ENCODE assay signal across 1 cellular context in the genomic region with DNA sequence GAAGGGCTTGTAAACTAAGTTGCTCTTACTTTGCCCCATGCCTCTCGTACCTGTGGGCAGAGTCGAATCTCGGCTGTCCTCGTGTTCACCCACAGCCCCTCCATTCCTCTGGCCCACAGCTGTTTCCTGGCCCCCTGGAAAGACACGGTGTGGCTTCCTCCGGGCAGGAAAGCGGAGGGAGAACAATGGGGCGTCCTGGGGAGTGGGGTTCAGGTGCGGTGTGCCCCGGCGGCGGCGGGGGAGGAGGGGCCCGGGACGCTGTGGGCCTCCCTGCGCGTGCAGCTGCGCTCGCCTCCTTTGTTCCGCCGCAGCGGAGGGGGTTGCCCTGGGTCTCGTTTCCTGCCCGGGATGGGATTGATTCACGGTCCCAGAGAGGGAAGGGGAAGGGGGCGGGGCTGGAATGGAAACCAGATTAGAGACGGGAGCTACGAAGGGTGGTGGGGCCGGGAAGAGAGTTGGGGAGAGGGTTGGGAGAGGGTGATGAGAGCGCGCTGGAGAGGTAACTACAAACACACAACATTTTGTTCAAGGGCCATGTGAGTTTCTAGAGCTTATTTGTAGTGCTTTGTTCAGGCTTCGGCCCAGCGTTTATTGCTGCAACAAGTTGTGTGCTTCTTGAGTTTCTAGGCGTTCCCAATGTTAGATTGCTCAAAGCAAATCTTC.
TF ChIP-seq lines count a peak whose summit lies in the region.

No MANE protein-coding gene starts in this region.

TF ChIP-seq in GM12878, 131 proteins besides CTCF, POLR2A, EP300 and RAD21 (continued from another document):
- TF ChIP-seq, protein P1, sequence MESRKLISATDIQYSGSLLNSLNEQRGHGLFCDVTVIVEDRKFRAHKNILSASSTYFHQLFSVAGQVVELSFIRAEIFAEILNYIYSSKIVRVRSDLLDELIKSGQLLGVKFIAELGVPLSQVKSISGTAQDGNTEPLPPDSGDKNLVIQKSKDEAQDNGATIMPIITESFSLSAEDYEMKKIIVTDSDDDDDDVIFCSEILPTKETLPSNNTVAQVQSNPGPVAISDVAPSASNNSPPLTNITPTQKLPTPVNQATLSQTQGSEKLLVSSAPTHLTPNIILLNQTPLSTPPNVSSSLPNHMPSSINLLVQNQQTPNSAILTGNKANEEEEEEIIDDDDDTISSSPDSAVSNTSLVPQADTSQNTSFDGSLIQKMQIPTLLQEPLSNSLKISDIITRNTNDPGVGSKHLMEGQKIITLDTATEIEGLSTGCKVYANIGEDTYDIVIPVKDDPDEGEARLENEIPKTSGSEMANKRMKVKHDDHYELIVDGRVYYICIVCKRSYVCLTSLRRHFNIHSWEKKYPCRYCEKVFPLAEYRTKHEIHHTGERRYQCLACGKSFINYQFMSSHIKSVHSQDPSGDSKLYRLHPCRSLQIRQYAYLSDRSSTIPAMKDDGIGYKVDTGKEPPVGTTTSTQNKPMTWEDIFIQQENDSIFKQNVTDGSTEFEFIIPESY (IDR thresholded peaks at IDR 0.05): no peak
- TF ChIP-seq FOXM1 (IDR thresholded peaks at IDR 0.05; ENCODE audit: low read depth, low read length): no peak
- TF ChIP-seq, protein P2, sequence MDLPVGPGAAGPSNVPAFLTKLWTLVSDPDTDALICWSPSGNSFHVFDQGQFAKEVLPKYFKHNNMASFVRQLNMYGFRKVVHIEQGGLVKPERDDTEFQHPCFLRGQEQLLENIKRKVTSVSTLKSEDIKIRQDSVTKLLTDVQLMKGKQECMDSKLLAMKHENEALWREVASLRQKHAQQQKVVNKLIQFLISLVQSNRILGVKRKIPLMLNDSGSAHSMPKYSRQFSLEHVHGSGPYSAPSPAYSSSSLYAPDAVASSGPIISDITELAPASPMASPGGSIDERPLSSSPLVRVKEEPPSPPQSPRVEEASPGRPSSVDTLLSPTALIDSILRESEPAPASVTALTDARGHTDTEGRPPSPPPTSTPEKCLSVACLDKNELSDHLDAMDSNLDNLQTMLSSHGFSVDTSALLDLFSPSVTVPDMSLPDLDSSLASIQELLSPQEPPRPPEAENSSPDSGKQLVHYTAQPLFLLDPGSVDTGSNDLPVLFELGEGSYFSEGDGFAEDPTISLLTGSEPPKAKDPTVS (IDR thresholded peaks at IDR 0.05; ENCODE audit: low read depth, low read length): no peak
- no peak for TF ChIP-seq RAD51 (IDR thresholded peaks at IDR 0.05)
- TF ChIP-seq, protein P3, sequence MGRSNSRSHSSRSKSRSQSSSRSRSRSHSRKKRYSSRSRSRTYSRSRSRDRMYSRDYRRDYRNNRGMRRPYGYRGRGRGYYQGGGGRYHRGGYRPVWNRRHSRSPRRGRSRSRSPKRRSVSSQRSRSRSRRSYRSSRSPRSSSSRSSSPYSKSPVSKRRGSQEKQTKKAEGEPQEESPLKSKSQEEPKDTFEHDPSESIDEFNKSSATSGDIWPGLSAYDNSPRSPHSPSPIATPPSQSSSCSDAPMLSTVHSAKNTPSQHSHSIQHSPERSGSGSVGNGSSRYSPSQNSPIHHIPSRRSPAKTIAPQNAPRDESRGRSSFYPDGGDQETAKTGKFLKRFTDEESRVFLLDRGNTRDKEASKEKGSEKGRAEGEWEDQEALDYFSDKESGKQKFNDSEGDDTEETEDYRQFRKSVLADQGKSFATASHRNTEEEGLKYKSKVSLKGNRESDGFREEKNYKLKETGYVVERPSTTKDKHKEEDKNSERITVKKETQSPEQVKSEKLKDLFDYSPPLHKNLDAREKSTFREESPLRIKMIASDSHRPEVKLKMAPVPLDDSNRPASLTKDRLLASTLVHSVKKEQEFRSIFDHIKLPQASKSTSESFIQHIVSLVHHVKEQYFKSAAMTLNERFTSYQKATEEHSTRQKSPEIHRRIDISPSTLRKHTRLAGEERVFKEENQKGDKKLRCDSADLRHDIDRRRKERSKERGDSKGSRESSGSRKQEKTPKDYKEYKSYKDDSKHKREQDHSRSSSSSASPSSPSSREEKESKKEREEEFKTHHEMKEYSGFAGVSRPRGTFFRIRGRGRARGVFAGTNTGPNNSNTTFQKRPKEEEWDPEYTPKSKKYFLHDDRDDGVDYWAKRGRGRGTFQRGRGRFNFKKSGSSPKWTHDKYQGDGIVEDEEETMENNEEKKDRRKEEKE (IDR thresholded peaks at IDR 0.05): no peak
- no peak for TF ChIP-seq DPF2 (IDR thresholded peaks at IDR 0.05)
- TF ChIP-seq HCFC1 (IDR thresholded peaks at IDR 0.05; ENCODE audit: low read length): no peak
- TF ChIP-seq TCF12 (IDR thresholded peaks at IDR 0.05; ENCODE audit: low read depth, low read length): no peak
- TF ChIP-seq, protein P4, sequence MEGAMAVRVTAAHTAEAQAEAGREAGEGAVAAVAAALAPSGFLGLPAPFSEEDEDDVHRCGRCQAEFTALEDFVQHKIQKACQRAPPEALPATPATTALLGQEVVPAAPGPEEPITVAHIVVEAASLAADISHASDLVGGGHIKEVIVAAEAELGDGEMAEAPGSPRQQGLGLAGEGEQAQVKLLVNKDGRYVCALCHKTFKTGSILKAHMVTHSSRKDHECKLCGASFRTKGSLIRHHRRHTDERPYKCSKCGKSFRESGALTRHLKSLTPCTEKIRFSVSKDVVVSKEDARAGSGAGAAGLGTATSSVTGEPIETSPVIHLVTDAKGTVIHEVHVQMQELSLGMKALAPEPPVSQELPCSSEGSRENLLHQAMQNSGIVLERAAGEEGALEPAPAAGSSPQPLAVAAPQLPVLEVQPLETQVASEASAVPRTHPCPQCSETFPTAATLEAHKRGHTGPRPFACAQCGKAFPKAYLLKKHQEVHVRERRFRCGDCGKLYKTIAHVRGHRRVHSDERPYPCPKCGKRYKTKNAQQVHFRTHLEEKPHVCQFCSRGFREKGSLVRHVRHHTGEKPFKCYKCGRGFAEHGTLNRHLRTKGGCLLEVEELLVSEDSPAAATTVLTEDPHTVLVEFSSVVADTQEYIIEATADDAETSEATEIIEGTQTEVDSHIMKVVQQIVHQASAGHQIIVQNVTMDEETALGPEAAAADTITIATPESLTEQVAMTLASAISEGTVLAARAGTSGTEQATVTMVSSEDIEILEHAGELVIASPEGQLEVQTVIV (IDR thresholded peaks at IDR 0.05; ENCODE audit: borderline replicate concordance, partially characterized antibody): no peak
- TF ChIP-seq CBX3 (IDR thresholded peaks at IDR 0.05; ENCODE audit: borderline replicate concordance, low read depth): no peak
- no peak for TF ChIP-seq CEBPB (IDR thresholded peaks at IDR 0.05; ENCODE audit: borderline replicate concordance in 1 of 2, low read depth in 2 of 2, low read length in 2 of 2)
- no peak for TF ChIP-seq MXI1 (IDR thresholded peaks at IDR 0.05; ENCODE audit: low read depth, low read length)
- no peak for TF ChIP-seq LARP7 (IDR thresholded peaks at IDR 0.05)
- TF ChIP-seq IKZF1 (conservative IDR thresholded peaks at IDR 0.05): no peak
- no peak for TF ChIP-seq PAX8 (IDR thresholded peaks at IDR 0.05)
- TF ChIP-seq KDM1A (IDR thresholded peaks at IDR 0.05; ENCODE audit: borderline replicate concordance): no peak
